22 cellular contexts compared by ENCODE assay signal in genomic region chr2:69811018-69811417, GRCh38.
"Had no signal": no experiment of that assay in that cellular context is flagged by ENCODE, and none has a peak within 500 bp of the region (broad histone marks: within the 10 kb centered on the region; RNA-seq: fewer than 3 reads in every experiment).

No MANE protein-coding gene starts in this region.

- H3K9me3 ChIP-seq: body of pancreas, gastroesophageal sphincter, thyroid gland, upper lobe of left lung had no signal

- DNase-seq: activated CD4-positive, alpha-beta memory T cell treated with anti-CD3 and anti-CD28 coated beads for 36 hours; activated CD4-positive, alpha-beta T cell treated with anti-CD3 and anti-CD28 coated beads for 4 hours; activated CD8-positive, alpha-beta memory T cell treated with anti-CD3 and anti-CD28 coated beads, Interleukin-2, amount 10 ng/mL, durations not matched to agents 7 days and 5 days; activated naive CD4-positive, alpha-beta T cell; activated T-cell treated with anti-CD3 and anti-CD28 coated beads, Interleukin-2, amount 50 U/mL, for 48 hours; body of pancreas; cortex of kidney; hippocampal formation; kidney; left colon; midbrain; naive thymus-derived CD8-positive, alpha-beta T cell; retina; stimulated activated CD4-positive, alpha-beta T cell treated with anti-CD3 and anti-CD28 coated beads, Interleukin-4, amount 100 ng/mL, for 24 hours; T-helper 1 cell; T-helper 9 cell; thyroid gland; upper lobe of left lung had no signal

- H3K27me3 ChIP-seq: body of pancreas, gastroesophageal sphincter, neural progenitor cell, thyroid gland, upper lobe of left lung had no signal

- H3K27ac ChIP-seq: gastroesophageal sphincter, neural progenitor cell, skin epidermis, thyroid gland, upper lobe of left lung, VCaP had no signal

- H3K4me1 ChIP-seq: gastroesophageal sphincter, neural progenitor cell, thyroid gland, upper lobe of left lung had no signal

- H3K4me3 ChIP-seq: body of pancreas, gastroesophageal sphincter, neural progenitor cell, skin epidermis, thyroid gland, upper lobe of left lung had no signal

- H3K36me3 ChIP-seq: neural progenitor cell had no signal
